Comparison of ENCODE assay signal across 8 cellular contexts in the genomic region with DNA sequence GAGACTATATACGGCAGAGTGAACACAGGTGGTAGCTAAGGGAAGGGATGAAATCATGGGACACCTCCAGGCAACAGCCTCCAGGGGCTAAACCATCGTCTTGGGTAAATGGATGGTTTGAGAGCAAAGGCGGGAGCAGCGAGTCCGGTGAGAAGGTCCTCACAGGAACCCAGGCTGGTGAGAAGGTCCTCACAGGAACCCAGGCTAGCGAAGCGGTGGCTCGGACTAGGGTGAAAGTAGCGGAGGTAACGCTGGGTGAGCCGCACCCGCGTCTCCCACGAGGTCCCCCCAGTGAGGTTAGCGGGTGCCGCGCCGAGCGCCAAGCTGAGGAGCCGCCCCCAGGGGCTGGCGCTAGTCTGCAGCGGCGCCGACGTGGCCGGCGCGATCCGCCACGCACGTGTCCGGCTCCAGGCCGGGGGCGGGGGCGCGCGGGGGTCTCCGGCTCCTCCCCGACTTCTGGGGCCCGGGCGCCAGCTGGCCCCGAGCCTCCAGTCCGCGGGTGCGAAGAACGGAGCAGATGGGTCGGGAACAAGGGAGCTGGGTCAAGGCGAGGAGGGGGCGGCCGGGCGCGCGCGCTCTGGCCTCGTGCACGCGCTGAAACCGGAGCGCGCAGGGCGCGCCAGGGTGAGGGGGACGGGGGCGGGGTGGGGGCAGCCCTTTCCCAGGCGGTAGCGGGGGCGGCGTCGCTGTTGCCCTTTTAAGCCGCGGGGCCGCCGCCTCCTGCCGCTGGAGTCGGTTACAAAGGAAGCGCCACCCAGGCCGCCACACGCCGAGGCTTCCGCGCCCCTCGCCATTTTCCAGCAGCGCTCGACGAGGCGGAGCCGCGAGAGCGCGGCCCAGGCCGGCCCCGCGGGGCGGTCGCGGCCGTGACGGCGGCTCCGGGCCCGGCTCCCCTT. TPM values are rescaled to one million over a fixed set of nuclear protein-coding genes. Genes with fewer than 3 reads are reported as not detected.
DNase-seq lines count a peak whose midpoint lies in the region; ATAC-seq, FAIRE-seq and TF ChIP-seq lines count a peak whose summit lies in the region.

TSS of gene UBE2Q2 (plus strand) at position 726 of the 896 bp plus-strand sequence. CDS start 220 bp downstream, outside the sequence.

- in situ Hi-C loops in T47D (cut with HindIII; ENCODE audit: low pct_unique_long_range_greater_than_20kb, low sequenced_read_pairs) = no loop called here

- WGBS in small intestine, 3 donors = 0 to 1% (median 1%) methylated on average over 68 to 101 of the region's 101 CpGs

- peak; percentile 38 for TF ChIP-seq POLR2A in GM10847 (IDR thresholded peaks at IDR 0.05; ENCODE audit: extremely low read depth, insufficient read length)

- peaks cover 23% of the 10 kb centered on the region for H3K27me3 ChIP-seq in iPS-20b (ENCODE audit: insufficient read depth, low read length)
- H3K27me3 ChIP-seq in small intestine (ENCODE audit: control insufficient read depth in 2 of 2, insufficient read depth in 2 of 2, low read length in 2 of 2) = no peaks in the 10 kb centered on the region

- FAIRE-seq in small intestine (lab: Jason Lieb, UNC) (no peak), RCC 7860 (lab: Jason Lieb, UNC) (no peak)

- DNase-seq in NCI-H1694 treated with DMSO at 0.1 percent for 48 hours (lab: John Stamatoyannopoulos, UW) (peak; percentile 49), T47D (ENCODE audit: low read depth in 1 of 2, low spot score in 1 of 2) (peak; percentile 66 to 81), small intestine (peak; percentile 30), RCC 7860 (ENCODE audit: low spot score) (no peak)

- H3K9me3 ChIP-seq in iPS-20b (ENCODE audit: insufficient read depth, low read depth, low read length) (no peaks in the 10 kb centered on the region), small intestine (ENCODE audit: control insufficient read depth, low read depth) (no peaks in the 10 kb centered on the region)

- H3K27ac ChIP-seq in VCaP (peak within 1 kb of the TSS; percentile 95), iPS-20b (ENCODE audit: low read length) (peak within 1 kb of the TSS; percentile 40), small intestine (ENCODE audit: low read depth in 1 of 2, low read length in 1 of 2) (peak within 1 kb of the TSS; percentile 65 to 93)

- H3K4me3 ChIP-seq in iPS-20b (ENCODE audit: low read length) (peak within 1 kb of the TSS; percentile 96), small intestine (ENCODE audit: low read depth in 1 of 2, low read length in 2 of 2) (peak within 1 kb of the TSS; percentile 78 to 83)

- peaks cover 18% of the 10 kb centered on the region; the same call in 1 of the 2 replicates for H3K4me1 ChIP-seq in iPS-20b (ENCODE audit: insufficient read depth, low read length)
- peaks cover 0 to 4% of the 10 kb centered on the region in 2 donors for H3K4me1 ChIP-seq in small intestine (ENCODE audit: control insufficient read depth in 2 of 2, insufficient read depth in 1 of 2, low read depth in 1 of 2, low read length in 1 of 2)

- peak; percentile 43 for ATAC-seq in HG02623 (IDR thresholded peaks at IDR 0.05; ENCODE audit: unreplicated experiment)

- H3K36me3 ChIP-seq in iPS-20b (ENCODE audit: insufficient read depth, low read depth, low read length) (peaks cover 7% of the 10 kb centered on the region; the same call in 1 of the 2 replicates), small intestine (ENCODE audit: control insufficient read depth in 2 of 2, insufficient read depth in 2 of 2, low read length in 2 of 2) (no peaks in the 10 kb centered on the region)

- H3K9ac ChIP-seq in iPS-20b (ENCODE audit: low read depth, low read length) = peak within 1 kb of the TSS; percentile 92

- TF ChIP-seq CTCF in VCaP (conservative IDR thresholded peaks at IDR 0.05) = no peak; the same call in 1 of the 2 replicates

RNA-seq across cellular contexts. Expression of gene UBE2Q2, which starts in this region (rescaled TPM):
- 10 to 100 TPM in 1 of 3 donors, 1 to 10 TPM in 2; 2.5 to 14.8 (median 8.9) TPM for polyA plus RNA-seq in small intestine

Comparison
In these comparisons a context has a peak if more than half of its experiments do, and no peak if none do; other contexts are left out.
1. H3K27ac ChIP-seq: peak in every context shown above with its lines; median percentile 95 in VCaP; 79 in small intestine; 40 in iPS-20b.